ENCODE assay signal across 11 cellular contexts in the genomic region with DNA sequence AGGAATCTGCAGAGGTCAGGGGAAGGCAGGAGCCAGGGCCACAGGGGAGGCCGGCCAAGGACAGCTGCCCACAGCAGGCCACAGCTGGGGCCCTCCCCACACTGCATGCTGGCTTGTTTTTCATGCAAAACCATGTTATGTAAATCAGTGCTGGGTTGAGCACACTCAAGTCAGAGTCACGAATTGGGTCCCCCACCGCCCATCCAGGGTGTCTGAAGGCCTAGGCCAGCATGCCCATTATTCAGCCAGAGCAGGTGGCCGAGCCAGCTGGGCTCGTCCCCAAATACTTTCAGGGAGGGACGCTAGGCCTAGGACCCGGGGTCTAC. TPM values are rescaled to one million over a fixed set of nuclear protein-coding genes. Genes with fewer than 3 reads are reported as not detected.
DNase-seq lines count a peak whose midpoint lies in the region; ATAC-seq and TF ChIP-seq lines count a peak whose summit lies in the region.
"Had no signal": no experiment of that assay in that cellular context is flagged by ENCODE, and none has a peak within 500 bp of the region (broad histone marks: within the 10 kb centered on the region; RNA-seq: fewer than 3 reads in every experiment).

No MANE protein-coding gene starts in this region.

- H3K9me2 ChIP-seq in DOHH2 (replicated peaks; ENCODE audit: control insufficient read depth, low read length), result no peaks in the 10 kb centered on the region

- POLR2A ChIA-PET in WTC11 (lab: Charles Lee), result interaction anchor here (0.9 to 3.5 kb wide), 2 partner anchors 12 to 51 kb away, joined by 3 to 21 read pairs; partner anchors contain the start of gene TOB1

- no peaks in the 10 kb centered on the region for H4K20me1 ChIP-seq in DOHH2 (ENCODE audit: control insufficient read depth, insufficient read depth, low read depth, low read length)

- H3K4me1 ChIP-seq in DOHH2 (ENCODE audit: control insufficient read depth, low read length) (peaks cover 34% of the 10 kb centered on the region), neutrophil (ENCODE audit: control insufficient read depth in 1 of 2, insufficient read depth in 1 of 2, low read depth in 1 of 2, low read length in 1 of 2) (peaks cover 56 to 66% of the 10 kb centered on the region in 2 experiments)

- H3K9me3 ChIP-seq in DOHH2 (ENCODE audit: control insufficient read depth, insufficient read depth, low read length) (no peaks in the 10 kb centered on the region), neutrophil (no peaks in the 10 kb centered on the region)

- H3K36me3 ChIP-seq in DOHH2 (ENCODE audit: control insufficient read depth, low read length) (no peaks in the 10 kb centered on the region), neutrophil (no peaks in the 10 kb centered on the region)

- H3K4me3 ChIP-seq in DOHH2 (ENCODE audit: low read length) (peak overlapping the region; percentile 49), neutrophil (ENCODE audit: low read depth in 1 of 2, low read length in 1 of 2) (no peak overlapping the region)

- DNase-seq in WTC11 (ENCODE audit: low spot score), result peak; percentile 32
- no peak for DNase-seq in stimulated activated CD4-positive, alpha-beta T cell treated with anti-CD3 and anti-CD28 coated beads, Interleukin-4, amount 100 ng/mL, for 1 hour
- no peak for DNase-seq in stimulated activated CD4-positive, alpha-beta T cell treated with anti-CD3 and anti-CD28 coated beads, Interleukin-15, amount 100 ng/mL, for 24 hours
- DNase-seq in DMS 273 (lab: John Stamatoyannopoulos, UW; ENCODE audit: unreplicated experiment), result no peak
- DNase-seq: activated CD8-positive, alpha-beta T cell treated with anti-CD3 and anti-CD28 coated beads, Interleukin-2, amount 10 ng/mL, durations not matched to agents 7 days and 5 days; NCI-H1048; NCI-H82 had no signal

- H3K27ac ChIP-seq in DOHH2 (ENCODE audit: low read depth, low read length), result no peak overlapping the region
- H3K27ac ChIP-seq in neutrophil, result peak overlapping the region; percentile 87

- H3K9me3 Mint-ChIP-seq in WTC11, result no peaks in the 10 kb centered on the region

- no peaks in the 10 kb centered on the region for H3F3A ChIP-seq in DOHH2 (ENCODE audit: control insufficient read depth, insufficient read depth)

- ATAC-seq in GM21825 (IDR thresholded peaks at IDR 0.05; ENCODE audit: unreplicated experiment) (peak; percentile 57), WTC11 (no peak), GM21737 (IDR thresholded peaks at IDR 0.05; ENCODE audit: unreplicated experiment) (no peak)
- ATAC-seq: activated CD8-positive, alpha-beta T cell treated with anti-CD3 and anti-CD28 coated beads, Interleukin-2, amount 10 ng/mL, durations not matched to agents 7 days and 5 days had no signal

- H3K4me2 ChIP-seq in DOHH2 (ENCODE audit: low read length), result peak overlapping the region; percentile 68

- no peaks in the 10 kb centered on the region for H3K27me3 ChIP-seq in DOHH2 (ENCODE audit: control insufficient read depth, low read length)
- no peaks in the 10 kb centered on the region for H3K27me3 ChIP-seq in neutrophil

- no peak for TF ChIP-seq CTCF in DOHH2 (IDR thresholded peaks at IDR 0.05; ENCODE audit: low read depth, low read length, poor library complexity, severe bottlenecking)
- TF ChIP-seq CTCF in WTC11 (IDR thresholded peaks at IDR 0.05), result no peak
- no peak for TF ChIP-seq CTCF in neutrophil (IDR thresholded peaks at IDR 0.05)

- no peak overlapping the region for H3K4me3 Mint-ChIP-seq in WTC11
- H3K4me3 Mint-ChIP-seq: activated CD8-positive, alpha-beta T cell treated with anti-CD3 and anti-CD28 coated beads, Interleukin-2, amount 10 ng/mL, durations not matched to agents 7 days and 5 days had no signal

- H3K27me3 Mint-ChIP-seq in WTC11 (ENCODE audit: low read depth), result no peaks in the 10 kb centered on the region; the same call in 1 of the 2 replicates

- CTCF ChIA-PET in WTC11 (lab: Charles Lee), result interaction anchor here (1.2 to 3.4 kb wide), 3 partner anchors 13 to 75 kb away, joined by 3 to 9 read pairs (median 4); no protein-coding TSS in a partner anchor

- no peaks in the 10 kb centered on the region for H3K36me3 Mint-ChIP-seq in WTC11

- H3K4me1 Mint-ChIP-seq in WTC11, result peaks cover 64% of the 10 kb centered on the region

- no peak overlapping the region for H3K27ac Mint-ChIP-seq in WTC11

- H3K79me2 ChIP-seq in DOHH2 (ENCODE audit: control insufficient read depth, low read length), result no peaks in the 10 kb centered on the region

TF ChIP-seq in WTC11, 78 proteins besides CTCF, POLR2A, EP300 and RAD21:
- TF ChIP-seq MAX (CRISPR knock-in tag; IDR thresholded peaks at IDR 0.05) (0 out of 2 replicates have a peak, but pooled peaks have one; percentile 38), MYBL2 (CRISPR knock-in tag; IDR thresholded peaks at IDR 0.05) (no peak), SP1 (CRISPR knock-in tag; conservative IDR thresholded peaks at IDR 0.05) (no peak), FOXK1 (CRISPR knock-in tag; IDR thresholded peaks at IDR 0.05) (no peak), USF1 (CRISPR knock-in tag; IDR thresholded peaks at IDR 0.05) (no peak), SMAD3 (CRISPR knock-in tag; IDR thresholded peaks at IDR 0.05; ENCODE audit: borderline replicate concordance) (no peak), ATF3 (CRISPR knock-in tag; conservative IDR thresholded peaks at IDR 0.05) (no peak), ZNF423 (CRISPR knock-in tag; IDR thresholded peaks at IDR 0.05) (peak; percentile 93), RELA (CRISPR knock-in tag; IDR thresholded peaks at IDR 0.05; ENCODE audit: borderline replicate concordance) (no peak)
- TF ChIP-seq, protein P1, sequence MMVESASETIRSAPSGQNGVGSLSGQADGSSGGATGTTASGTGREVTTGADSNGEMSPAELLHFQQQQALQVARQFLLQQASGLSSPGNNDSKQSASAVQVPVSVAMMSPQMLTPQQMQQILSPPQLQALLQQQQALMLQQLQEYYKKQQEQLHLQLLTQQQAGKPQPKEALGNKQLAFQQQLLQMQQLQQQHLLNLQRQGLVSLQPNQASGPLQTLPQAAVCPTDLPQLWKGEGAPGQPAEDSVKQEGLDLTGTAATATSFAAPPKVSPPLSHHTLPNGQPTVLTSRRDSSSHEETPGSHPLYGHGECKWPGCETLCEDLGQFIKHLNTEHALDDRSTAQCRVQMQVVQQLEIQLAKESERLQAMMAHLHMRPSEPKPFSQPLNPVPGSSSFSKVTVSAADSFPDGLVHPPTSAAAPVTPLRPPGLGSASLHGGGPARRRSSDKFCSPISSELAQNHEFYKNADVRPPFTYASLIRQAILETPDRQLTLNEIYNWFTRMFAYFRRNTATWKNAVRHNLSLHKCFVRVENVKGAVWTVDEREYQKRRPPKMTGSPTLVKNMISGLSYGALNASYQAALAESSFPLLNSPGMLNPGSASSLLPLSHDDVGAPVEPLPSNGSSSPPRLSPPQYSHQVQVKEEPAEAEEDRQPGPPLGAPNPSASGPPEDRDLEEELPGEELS (CRISPR knock-in tag; IDR thresholded peaks at IDR 0.05), result 0 out of 2 replicates have a peak, but pooled peaks have one; percentile 26
- TF ChIP-seq, protein P2, sequence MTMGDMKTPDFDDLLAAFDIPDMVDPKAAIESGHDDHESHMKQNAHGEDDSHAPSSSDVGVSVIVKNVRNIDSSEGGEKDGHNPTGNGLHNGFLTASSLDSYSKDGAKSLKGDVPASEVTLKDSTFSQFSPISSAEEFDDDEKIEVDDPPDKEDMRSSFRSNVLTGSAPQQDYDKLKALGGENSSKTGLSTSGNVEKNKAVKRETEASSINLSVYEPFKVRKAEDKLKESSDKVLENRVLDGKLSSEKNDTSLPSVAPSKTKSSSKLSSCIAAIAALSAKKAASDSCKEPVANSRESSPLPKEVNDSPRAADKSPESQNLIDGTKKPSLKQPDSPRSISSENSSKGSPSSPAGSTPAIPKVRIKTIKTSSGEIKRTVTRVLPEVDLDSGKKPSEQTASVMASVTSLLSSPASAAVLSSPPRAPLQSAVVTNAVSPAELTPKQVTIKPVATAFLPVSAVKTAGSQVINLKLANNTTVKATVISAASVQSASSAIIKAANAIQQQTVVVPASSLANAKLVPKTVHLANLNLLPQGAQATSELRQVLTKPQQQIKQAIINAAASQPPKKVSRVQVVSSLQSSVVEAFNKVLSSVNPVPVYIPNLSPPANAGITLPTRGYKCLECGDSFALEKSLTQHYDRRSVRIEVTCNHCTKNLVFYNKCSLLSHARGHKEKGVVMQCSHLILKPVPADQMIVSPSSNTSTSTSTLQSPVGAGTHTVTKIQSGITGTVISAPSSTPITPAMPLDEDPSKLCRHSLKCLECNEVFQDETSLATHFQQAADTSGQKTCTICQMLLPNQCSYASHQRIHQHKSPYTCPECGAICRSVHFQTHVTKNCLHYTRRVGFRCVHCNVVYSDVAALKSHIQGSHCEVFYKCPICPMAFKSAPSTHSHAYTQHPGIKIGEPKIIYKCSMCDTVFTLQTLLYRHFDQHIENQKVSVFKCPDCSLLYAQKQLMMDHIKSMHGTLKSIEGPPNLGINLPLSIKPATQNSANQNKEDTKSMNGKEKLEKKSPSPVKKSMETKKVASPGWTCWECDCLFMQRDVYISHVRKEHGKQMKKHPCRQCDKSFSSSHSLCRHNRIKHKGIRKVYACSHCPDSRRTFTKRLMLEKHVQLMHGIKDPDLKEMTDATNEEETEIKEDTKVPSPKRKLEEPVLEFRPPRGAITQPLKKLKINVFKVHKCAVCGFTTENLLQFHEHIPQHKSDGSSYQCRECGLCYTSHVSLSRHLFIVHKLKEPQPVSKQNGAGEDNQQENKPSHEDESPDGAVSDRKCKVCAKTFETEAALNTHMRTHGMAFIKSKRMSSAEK (CRISPR knock-in tag; IDR thresholded peaks at IDR 0.05; ENCODE audit: borderline replicate concordance), result no peak

RNA-seq across cellular contexts. Expression of gene TOB1, which starts 51.2 kb away (rescaled TPM):
- total RNA-seq in WTC11 (2021), result 33.5 to 37.9 TPM (median 36.0 TPM) in 3 replicates
